Comparison of ENCODE assay signal across 30 cellular contexts in genomic region chr5:16561660-16562059, GRCh38. TPM values are rescaled to one million over a fixed set of nuclear protein-coding genes. Genes with fewer than 3 reads are reported as not detected.
DNase-seq lines count a peak whose midpoint lies in the region; ATAC-seq and TF ChIP-seq lines count a peak whose summit lies in the region.
"Had no signal": no experiment of that assay in that cellular context is flagged by ENCODE, and none has a peak within 500 bp of the region (broad histone marks: within the 10 kb centered on the region; RNA-seq: fewer than 3 reads in every experiment).

No MANE protein-coding gene starts in this region.

- ATAC-seq in GM18498 (IDR thresholded peaks at IDR 0.05; ENCODE audit: unreplicated experiment) (peak; percentile 50), GM21529 (IDR thresholded peaks at IDR 0.05; ENCODE audit: unreplicated experiment) (peak; percentile 71), HG02870 (IDR thresholded peaks at IDR 0.05; ENCODE audit: unreplicated experiment) (peak; percentile 84)
- no peak for ATAC-seq in activated T-cell treated with anti-CD3 and anti-CD28 coated beads, Interleukin-2, amount 50 U/mL, for 72 hours (replicated peaks in 1 of 2)
- ATAC-seq: K562, T-cell had no signal

- TF ChIP-seq CTCF in dorsolateral prefrontal cortex (IDR thresholded peaks at IDR 0.05 in 54 of 56, conservative IDR thresholded peaks at IDR 0.05 in 2 of 56; ENCODE audit: low read depth in 1 of 56, partially characterized antibody in 56 of 56) = no peak

- no peaks in the 10 kb centered on the region for H3K27me3 ChIP-seq in dorsolateral prefrontal cortex

- H3K9me3 Mint-ChIP-seq in activated T-cell treated with anti-CD3 and anti-CD28 coated beads, Interleukin-2, amount 50 U/mL, for 72 hours = no peaks in the 10 kb centered on the region
- H3K9me3 Mint-ChIP-seq: CD4-positive, alpha-beta memory T cell; T-cell had no signal

- no peak overlapping the region for H3K27ac Mint-ChIP-seq in activated T-cell treated with anti-CD3 and anti-CD28 coated beads, Interleukin-2, amount 50 U/mL, for 72 hours
- H3K27ac Mint-ChIP-seq: CD4-positive, alpha-beta memory T cell; T-cell had no signal

- no peak for DNase-seq in dorsolateral prefrontal cortex
- DNase-seq in activated T-cell treated with anti-CD3 and anti-CD28 coated beads, Interleukin-2, amount 50 U/mL, for 72 hours = no peak
- no peak for DNase-seq in COLO668 (lab: John Stamatoyannopoulos, UW; ENCODE audit: unreplicated experiment)
- DNase-seq in T-helper 1 cell = no peak
- no peak for DNase-seq in amygdala (lab: John Stamatoyannopoulos, UW)
- DNase-seq: C1 segment of cervical spinal cord; CD4-positive, alpha-beta memory T cell; DMS 273 treated with DMSO at 0.1 percent for 48 hours; DMS79; EL; GDM1; GM23248; H7; Kasumi-1; MV-4-11; NCI-H1105 treated with DMSO at 0.1 percent for 48 hours; NCI-H146; NCI-H2029; NCI-H446 treated with DMSO at 0.1 percent for 48 hours; NCI-H526; NCI-H82; NK-92 treated with Interleukin-12 subunit alpha and Interleukin-12 subunit beta, amount 100 ng/mL, for 24 hours; Right ventricle myocardium superior; RPMI8226; T-cell had no signal

- peaks cover 3 to 4% of the 10 kb centered on the region in 2 donors for H3K36me3 Mint-ChIP-seq in activated T-cell treated with anti-CD3 and anti-CD28 coated beads, Interleukin-2, amount 50 U/mL, for 72 hours (ENCODE audit: insufficient read depth in 2 of 2)

- no peak overlapping the region for H3K4me3 ChIP-seq in dorsolateral prefrontal cortex
- H3K4me3 ChIP-seq: GM23248, K562, SJSA1 had no signal

- H3K4me1 Mint-ChIP-seq in activated T-cell treated with anti-CD3 and anti-CD28 coated beads, Interleukin-2, amount 50 U/mL, for 72 hours (ENCODE audit: low read depth) = peaks cover 10% of the 10 kb centered on the region

- intact Hi-C loops in dorsolateral prefrontal cortex (cut with DNase I) = loop anchor here in 1 of 2 donors (10.0 kb wide), 1 partner anchor 103 kb away; no protein-coding TSS in a partner anchor

- no peak overlapping the region for H3K4me3 Mint-ChIP-seq in activated T-cell treated with anti-CD3 and anti-CD28 coated beads, Interleukin-2, amount 50 U/mL, for 72 hours
- H3K4me3 Mint-ChIP-seq: CD4-positive, alpha-beta memory T cell; T-cell had no signal

- H3K27ac ChIP-seq in dorsolateral prefrontal cortex = peak overlapping the region in 32 of 59 donors; percentile 1 to 96 (median 90)
- H3K27ac ChIP-seq: GM23248, SJSA1 had no signal

- no peaks in the 10 kb centered on the region for H3K27me3 Mint-ChIP-seq in activated T-cell treated with anti-CD3 and anti-CD28 coated beads, Interleukin-2, amount 50 U/mL, for 72 hours (ENCODE audit: low read depth)
- H3K27me3 Mint-ChIP-seq: CD4-positive, alpha-beta memory T cell; T-cell had no signal

RNA-seq across cellular contexts. Expression of gene RETREG1, which starts 55.1 kb away (rescaled TPM):
- total RNA-seq in dorsolateral prefrontal cortex = 100 to 1,000 TPM in 14 of 120 experiments, 10 to 100 TPM in 106; 26.4 to 149 (median 81.6) TPM
- total RNA-seq in activated T-cell treated with anti-CD3 and anti-CD28 coated beads, Interleukin-2, amount 50 U/mL, for 72 hours = 10 to 100 TPM; 29.4 to 30.2 TPM

Comparison
In these comparisons a context has a peak if more than half of its experiments do, and no peak if none do; other contexts are left out.
1. ATAC-seq: peak in GM18498 (single experiment), GM21529 (single experiment) and HG02870 (single experiment); none in activated T-cell treated with anti-CD3 and anti-CD28 coated beads, Interleukin-2, amount 50 U/mL, for 72 hours (0 of 2).